8 cellular contexts compared by ENCODE assay signal in the genomic region with DNA sequence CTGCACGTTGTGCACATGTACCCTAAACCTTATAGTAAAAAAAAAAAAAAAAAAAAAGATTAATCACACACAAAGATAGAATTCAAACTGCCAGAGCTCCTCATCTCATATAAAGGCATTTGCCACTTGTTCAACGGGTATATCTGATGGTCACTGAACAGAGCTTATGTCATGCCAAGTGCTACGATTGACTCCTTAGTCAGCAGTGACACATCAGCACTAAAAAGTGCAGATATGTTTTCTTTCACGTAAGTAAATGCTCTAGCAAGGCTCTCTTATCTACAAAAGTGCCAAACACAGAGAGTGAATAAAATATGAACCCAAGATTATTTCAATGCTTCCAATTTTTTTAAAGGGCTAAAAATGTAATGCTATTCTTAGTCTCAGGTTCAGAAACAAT. TPM values are rescaled to one million over a fixed set of nuclear protein-coding genes. Genes with fewer than 3 reads are reported as not detected.
DNase-seq lines count a peak whose midpoint lies in the region; ATAC-seq and TF ChIP-seq lines count a peak whose summit lies in the region.

No MANE protein-coding gene starts in this region.

- peaks cover 27% of the 10 kb centered on the region for H3K36me3 Mint-ChIP-seq in activated naive CD4-positive, alpha-beta T cell treated with anti-CD3 and anti-CD28 coated beads for 36 hours (ENCODE audit: low read depth)
- H3K36me3 Mint-ChIP-seq in endodermal cell (ENCODE audit: low read depth) = peaks cover 20% of the 10 kb centered on the region
- H3K36me3 Mint-ChIP-seq in natural killer cell treated with Interleukin-12 subunit alpha and Interleukin-12 subunit beta and Interleukin-15 and Interleukin-18, amount 100 ng/mL, for 72 hours = peaks cover 21% of the 10 kb centered on the region

- CTCF ChIA-PET in activated naive CD4-positive, alpha-beta T cell treated with anti-CD3 and anti-CD28 coated beads for 36 hours (lab: Charles Lee) = no interaction called here

- H3K36me3 ChIP-seq in SK-N-MC (ENCODE audit: insufficient read depth, low read length) (peaks cover 41% of the 10 kb centered on the region), endodermal cell (ENCODE audit: control insufficient read depth, insufficient read depth, low read length) (peaks cover 45% of the 10 kb centered on the region)

- H3K4me3 ChIP-seq in SK-N-MC = peak overlapping the region; percentile 92
- peak overlapping the region; percentile 98 for H3K4me3 ChIP-seq in endodermal cell (ENCODE audit: low read length)

- no peaks in the 10 kb centered on the region for H3K9me3 ChIP-seq in SK-N-MC (ENCODE audit: low read depth, low read length)
- H3K9me3 ChIP-seq in endodermal cell (ENCODE audit: control insufficient read depth, low read length) = peaks cover 3% of the 10 kb centered on the region

- no peaks in the 10 kb centered on the region for H3K27me3 Mint-ChIP-seq in activated naive CD4-positive, alpha-beta T cell treated with anti-CD3 and anti-CD28 coated beads for 36 hours (ENCODE audit: low read depth)
- peaks cover 14% of the 10 kb centered on the region for H3K27me3 Mint-ChIP-seq in endodermal cell (ENCODE audit: insufficient read depth)
- H3K27me3 Mint-ChIP-seq in natural killer cell treated with Interleukin-12 subunit alpha and Interleukin-12 subunit beta and Interleukin-15 and Interleukin-18, amount 100 ng/mL, for 72 hours = peaks cover 0 to under 1% of the 10 kb centered on the region in 2 donors

- H3K9ac ChIP-seq in SK-N-MC (ENCODE audit: insufficient read length) (peak overlapping the region; percentile 88), endodermal cell (ENCODE audit: extremely low read depth, low read length, poor library complexity, severe bottlenecking) (peak overlapping the region; percentile 96)

- WGBS in endodermal cell (ENCODE audit: insufficient coverage in 1 of 2, insufficient read length in 1 of 2), 2 experiments = 34 to 54% methylated on average over 3 of the region's 4 CpGs

- no peak for ATAC-seq in natural killer cell treated with Interleukin-12 subunit alpha and Interleukin-12 subunit beta and Interleukin-15 and Interleukin-18, amount 100 ng/mL, for 72 hours
- ATAC-seq in GM19455 (IDR thresholded peaks at IDR 0.05; ENCODE audit: unreplicated experiment) (no peak), GM18907 (IDR thresholded peaks at IDR 0.05; ENCODE audit: unreplicated experiment) (no peak)

- peak overlapping the region; percentile 98 for H3K4me3 Mint-ChIP-seq in activated naive CD4-positive, alpha-beta T cell treated with anti-CD3 and anti-CD28 coated beads for 36 hours
- peak overlapping the region; percentile 93 for H3K4me3 Mint-ChIP-seq in endodermal cell
- peak overlapping the region; percentile 96 for H3K4me3 Mint-ChIP-seq in natural killer cell treated with Interleukin-12 subunit alpha and Interleukin-12 subunit beta and Interleukin-15 and Interleukin-18, amount 100 ng/mL, for 72 hours

- no peak overlapping the region for H3K27ac ChIP-seq in SK-N-MC
- no peak overlapping the region for H3K27ac ChIP-seq in endodermal cell (ENCODE audit: low read depth, low read length)

- no peaks in the 10 kb centered on the region for H3K9me3 Mint-ChIP-seq in activated naive CD4-positive, alpha-beta T cell treated with anti-CD3 and anti-CD28 coated beads for 36 hours
- no peaks in the 10 kb centered on the region for H3K9me3 Mint-ChIP-seq in endodermal cell
- H3K9me3 Mint-ChIP-seq in natural killer cell treated with Interleukin-12 subunit alpha and Interleukin-12 subunit beta and Interleukin-15 and Interleukin-18, amount 100 ng/mL, for 72 hours = no peaks in the 10 kb centered on the region

- TF ChIP-seq CTCF in endodermal cell (conservative IDR thresholded peaks at IDR 0.05) = no peak

- peak; percentile 26 for DNase-seq in activated naive CD4-positive, alpha-beta T cell treated with anti-CD3 and anti-CD28 coated beads for 36 hours
- DNase-seq in activated naive CD4-positive, alpha-beta T cell (lab: John Stamatoyannopoulos, UW) = no peak
- no peak for DNase-seq in SK-N-MC (ENCODE audit: low read depth, low spot score)
- DNase-seq in endodermal cell = no peak
- no peak for DNase-seq in natural killer cell treated with Interleukin-12 subunit alpha and Interleukin-12 subunit beta and Interleukin-15 and Interleukin-18, amount 100 ng/mL, for 72 hours (ENCODE audit: low spot score)
- no peak for DNase-seq in amniotic stem cell (lab: John Stamatoyannopoulos, UW)

- peaks cover 5% of the 10 kb centered on the region for H3K4me1 ChIP-seq in endodermal cell (ENCODE audit: control insufficient read depth, insufficient read depth, low read length)

- H3K4me1 Mint-ChIP-seq in activated naive CD4-positive, alpha-beta T cell treated with anti-CD3 and anti-CD28 coated beads for 36 hours (ENCODE audit: low read depth) = peaks cover 41% of the 10 kb centered on the region
- H3K4me1 Mint-ChIP-seq in endodermal cell = peaks cover 14% of the 10 kb centered on the region
- H3K4me1 Mint-ChIP-seq in natural killer cell treated with Interleukin-12 subunit alpha and Interleukin-12 subunit beta and Interleukin-15 and Interleukin-18, amount 100 ng/mL, for 72 hours (ENCODE audit: low read depth in 2 of 2) = peaks cover 21 to 28% of the 10 kb centered on the region in 2 donors

- peaks cover 16% of the 10 kb centered on the region for H3K27me3 ChIP-seq in endodermal cell (ENCODE audit: control insufficient read depth, insufficient read depth, low read length, poor library complexity, severe bottlenecking)

- H3K27ac Mint-ChIP-seq in activated naive CD4-positive, alpha-beta T cell treated with anti-CD3 and anti-CD28 coated beads for 36 hours = peak overlapping the region; percentile 98
- H3K27ac Mint-ChIP-seq in endodermal cell = peak overlapping the region; percentile 92
- H3K27ac Mint-ChIP-seq in natural killer cell treated with Interleukin-12 subunit alpha and Interleukin-12 subunit beta and Interleukin-15 and Interleukin-18, amount 100 ng/mL, for 72 hours = peak overlapping the region; percentile 93 to 98

- intact Hi-C loops in activated naive CD4-positive, alpha-beta T cell treated with anti-CD3 and anti-CD28 coated beads for 36 hours (cut with micrococcal nuclease) = loop anchor here (1.0 to 10.0 kb wide), 9 partner anchors 18 to 1733 kb away; a partner anchor contains a TSS

RNA-seq across cellular contexts. Expression of a gene that starts 1.1 kb away (rescaled TPM):
- 100 to 1,000 TPM; 146 to 151 TPM for total RNA-seq in activated naive CD4-positive, alpha-beta T cell treated with anti-CD3 and anti-CD28 coated beads for 36 hours
- 100 to 1,000 TPM in 1 of 2 donors, 10 to 100 TPM in 1; 82.9 to 125 TPM for total RNA-seq in endodermal cell
- polyA plus RNA-seq in endodermal cell (2013, experiment 1 of 2) = 68.0 TPM
- polyA plus RNA-seq in endodermal cell (2013, experiment 2 of 2) = 65.9 TPM
- total RNA-seq in natural killer cell treated with Interleukin-12 subunit alpha and Interleukin-12 subunit beta and Interleukin-15 and Interleukin-18, amount 100 ng/mL, for 72 hours = 100 to 1,000 TPM; 124 to 146 TPM

RNA-seq across cellular contexts. Expression of a gene that starts 39.5 kb away (rescaled TPM):
- not detected for total RNA-seq in activated naive CD4-positive, alpha-beta T cell treated with anti-CD3 and anti-CD28 coated beads for 36 hours
- total RNA-seq in endodermal cell = not detected
- polyA plus RNA-seq in endodermal cell (2013, experiment 1 of 2) = not detected
- polyA plus RNA-seq in endodermal cell (2013, experiment 2 of 2) = not detected
- not detected for total RNA-seq in natural killer cell treated with Interleukin-12 subunit alpha and Interleukin-12 subunit beta and Interleukin-15 and Interleukin-18, amount 100 ng/mL, for 72 hours
